ENCODE assay signal across 2 cellular contexts in genomic region chr10:89235073-89235798, GRCh38.
TF ChIP-seq lines count a peak whose summit lies in the region.

No MANE protein-coding gene starts in this region.

TF ChIP-seq in liver, 16 proteins besides CTCF, POLR2A, EP300 and RAD21:
- TF ChIP-seq ZBTB33 (IDR thresholded peaks at IDR 0.05): no peak
- peak; percentile 32 for TF ChIP-seq MAX (IDR thresholded peaks at IDR 0.05)

TF ChIP-seq in HepG2, 621 proteins besides CTCF, POLR2A, EP300 and RAD21 (continued from another document):
- TF ChIP-seq ZNF777 (CRISPR knock-in tag; IDR thresholded peaks at IDR 0.05) (no peak), ONECUT2 (CRISPR knock-in tag; IDR thresholded peaks at IDR 0.05) (no peak), REXO4 (CRISPR knock-in tag; IDR thresholded peaks at IDR 0.05; ENCODE audit: borderline replicate concordance) (no peak), ATM (IDR thresholded peaks at IDR 0.05; ENCODE audit: borderline replicate concordance) (no peak), USF2 (IDR thresholded peaks at IDR 0.05; ENCODE audit: low read depth, low read length) (no peak), USF2 (CRISPR knock-in tag; IDR thresholded peaks at IDR 0.05; ENCODE audit: borderline replicate concordance) (no peak), ELF4 (CRISPR knock-in tag; IDR thresholded peaks at IDR 0.05; ENCODE audit: borderline replicate concordance) (no peak), ZNF468 (CRISPR knock-in tag; IDR thresholded peaks at IDR 0.05) (no peak), CEBPZ (IDR thresholded peaks at IDR 0.05; ENCODE audit: low read length) (no peak), RBM22 (optimal IDR thresholded peaks at IDR 0.05; ENCODE audit: low read length) (no peak), ZNF790 (CRISPR knock-in tag; IDR thresholded peaks at IDR 0.05; ENCODE audit: borderline replicate concordance) (no peak), NFKB2 (CRISPR knock-in tag; IDR thresholded peaks at IDR 0.05; ENCODE audit: borderline replicate concordance) (no peak), HES4 (CRISPR knock-in tag; IDR thresholded peaks at IDR 0.05; ENCODE audit: borderline replicate concordance) (no peak), PRDM10 (CRISPR knock-in tag; IDR thresholded peaks at IDR 0.05; ENCODE audit: low read depth) (no peak)
